11 cellular contexts compared by ENCODE assay signal in the genomic region with DNA sequence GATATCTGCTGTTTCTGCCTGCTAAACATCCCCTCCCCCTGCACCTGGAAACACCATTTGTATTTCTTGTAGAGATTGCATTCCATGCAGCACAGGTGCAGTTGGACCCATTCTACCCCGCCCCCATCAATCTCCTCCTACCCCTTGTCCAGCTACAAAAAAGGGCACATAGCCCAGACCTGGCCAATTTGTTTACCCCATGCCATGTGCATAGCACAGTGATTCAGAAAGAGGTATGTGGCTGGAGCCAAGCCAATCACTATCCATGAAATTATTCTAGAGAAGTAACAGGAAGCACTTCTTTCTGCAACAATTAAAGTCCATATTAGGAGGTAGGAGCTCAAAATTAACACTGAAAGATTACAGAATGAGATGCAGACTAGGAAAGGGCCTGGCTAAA. TPM values are rescaled to one million over a fixed set of nuclear protein-coding genes. Genes with fewer than 3 reads are reported as not detected.
DNase-seq lines count a peak whose midpoint lies in the region; ATAC-seq, FAIRE-seq and TF ChIP-seq lines count a peak whose summit lies in the region.
"Had no signal": no experiment of that assay in that cellular context is flagged by ENCODE, and none has a peak within 500 bp of the region (broad histone marks: within the 10 kb centered on the region; RNA-seq: fewer than 3 reads in every experiment).

No MANE protein-coding gene starts in this region.

- H3K27me3 ChIP-seq in SJSA1 (replicated peaks), result no peaks in the 10 kb centered on the region
- H3K27me3 ChIP-seq in thoracic aorta (replicated peaks; ENCODE audit: insufficient read depth), result no peaks in the 10 kb centered on the region

- H3K4me3 Mint-ChIP-seq in activated T-helper 1 cell treated with anti-CD3 and anti-CD28 coated beads, Interleukin-12 subunit alpha, Interleukin-12 subunit beta, Interleukin-2, Interleukin-4 antibody, amounts not matched to agents 30 ng/mL and 10 ng/mL and 1 ng/mL, durations not matched to agents 14 hours and 24 hours and 36 hours, result no peak overlapping the region
- H3K4me3 Mint-ChIP-seq in endothelial cell (ENCODE audit: unreplicated experiment), result no peak overlapping the region
- H3K4me3 Mint-ChIP-seq: memory B cell had no signal

- TF ChIP-seq POLR2A in H54 (IDR thresholded peaks at IDR 0.05; ENCODE audit: low read depth, low read length), result no peak

- H3K27ac ChIP-seq in SJSA1 (no peak overlapping the region), thoracic aorta (peak overlapping the region; percentile 45 to 48)

- H3K4me1 ChIP-seq in SJSA1 (replicated peaks) (peaks cover 18% of the 10 kb centered on the region), thoracic aorta (ENCODE audit: control insufficient read depth in 1 of 2, low read depth in 2 of 2) (peaks cover 2 to 13% of the 10 kb centered on the region in 2 donors)

- H3K4me3 ChIP-seq in SJSA1, result no peak overlapping the region
- no peak overlapping the region for H3K4me3 ChIP-seq in fibroblast of pulmonary artery (replicated peaks; ENCODE audit: low read depth, low read length)
- H3K4me3 ChIP-seq in thoracic aorta, result no peak overlapping the region

- TF ChIP-seq CTCF in fibroblast of pulmonary artery (IDR thresholded peaks at IDR 0.05; ENCODE audit: low read length, missing control alignments) (no peak), thoracic aorta (IDR thresholded peaks at IDR 0.05) (no peak), endothelial cell (IDR thresholded peaks at IDR 0.05; ENCODE audit: unreplicated experiment) (no peak)

- FAIRE-seq in H54 (lab: Jason Lieb, UNC), result peak; percentile 73

- intact Hi-C loops in activated T-helper 1 cell treated with anti-CD3 and anti-CD28 coated beads, Interleukin-12 subunit alpha, Interleukin-12 subunit beta, Interleukin-2, Interleukin-4 antibody, amounts not matched to agents 30 ng/mL and 10 ng/mL and 1 ng/mL, durations not matched to agents 14 hours and 24 hours and 36 hours (cut with micrococcal nuclease), result loop anchor here (2.0 kb wide), 1 partner anchor 270 kb away; no protein-coding TSS in a partner anchor

- H3K27me3 Mint-ChIP-seq in activated T-helper 1 cell treated with anti-CD3 and anti-CD28 coated beads, Interleukin-12 subunit alpha, Interleukin-12 subunit beta, Interleukin-2, Interleukin-4 antibody, amounts not matched to agents 30 ng/mL and 10 ng/mL and 1 ng/mL, durations not matched to agents 14 hours and 24 hours and 36 hours (ENCODE audit: insufficient read depth), result peaks cover 11% of the 10 kb centered on the region
- no peaks in the 10 kb centered on the region for H3K27me3 Mint-ChIP-seq in endothelial cell (ENCODE audit: unreplicated experiment)

- no peaks in the 10 kb centered on the region for H3K36me3 ChIP-seq in SJSA1
- H3K36me3 ChIP-seq in thoracic aorta, result no peaks in the 10 kb centered on the region

- H3K4me1 Mint-ChIP-seq in activated T-helper 1 cell treated with anti-CD3 and anti-CD28 coated beads, Interleukin-12 subunit alpha, Interleukin-12 subunit beta, Interleukin-2, Interleukin-4 antibody, amounts not matched to agents 30 ng/mL and 10 ng/mL and 1 ng/mL, durations not matched to agents 14 hours and 24 hours and 36 hours (ENCODE audit: low read depth), result no peaks in the 10 kb centered on the region
- H3K4me1 Mint-ChIP-seq in endothelial cell (ENCODE audit: unreplicated experiment), result no peaks in the 10 kb centered on the region
- H3K4me1 Mint-ChIP-seq: memory B cell had no signal

- no peaks in the 10 kb centered on the region for H3K9me3 Mint-ChIP-seq in activated T-helper 1 cell treated with anti-CD3 and anti-CD28 coated beads, Interleukin-12 subunit alpha, Interleukin-12 subunit beta, Interleukin-2, Interleukin-4 antibody, amounts not matched to agents 30 ng/mL and 10 ng/mL and 1 ng/mL, durations not matched to agents 14 hours and 24 hours and 36 hours
- H3K9me3 Mint-ChIP-seq in endothelial cell (ENCODE audit: unreplicated experiment), result no peaks in the 10 kb centered on the region
- H3K9me3 Mint-ChIP-seq: memory B cell had no signal

- peak; percentile 19 for ATAC-seq in thoracic aorta (ENCODE audit: insufficient number of reproducible peaks, low FRiP score, low read depth)

- DNase-seq in H54 (ENCODE audit: insufficient read length, low spot score) (peak; percentile 12), SJSA1 (ENCODE audit: low read depth in 1 of 2, low spot score in 2 of 2) (peak; percentile 51 to 61), fibroblast of pulmonary artery (ENCODE audit: low read depth) (peak; percentile 88), thoracic aorta (ENCODE audit: low spot score) (no peak), 8988T (no peak), NCI-H146 (lab: John Stamatoyannopoulos, UW) (no peak), endothelial cell (ENCODE audit: low spot score) (no peak)
- no peak for DNase-seq in activated T-helper 1 cell treated with anti-CD3 and anti-CD28 coated beads, Interleukin-12 subunit alpha, Interleukin-12 subunit beta, Interleukin-2, Interleukin-4 antibody, amounts not matched to agents 30 ng/mL and 10 ng/mL and 1 ng/mL, durations not matched to agents 14 hours and 24 hours and 36 hours (ENCODE audit: low spot score)
- DNase-seq: NCI-H2171 treated with DMSO at 0.1 percent for 48 hours; stimulated activated CD4-positive, alpha-beta T cell treated with anti-CD3 and anti-CD28 coated beads, Interleukin-4, amount 100 ng/mL, for 24 hours had no signal

- H3K9me3 ChIP-seq in SJSA1 (replicated peaks) (no peaks in the 10 kb centered on the region), thoracic aorta (no peaks in the 10 kb centered on the region)

- H3K27ac Mint-ChIP-seq in activated T-helper 1 cell treated with anti-CD3 and anti-CD28 coated beads, Interleukin-12 subunit alpha, Interleukin-12 subunit beta, Interleukin-2, Interleukin-4 antibody, amounts not matched to agents 30 ng/mL and 10 ng/mL and 1 ng/mL, durations not matched to agents 14 hours and 24 hours and 36 hours, result no peak overlapping the region
- no peak overlapping the region for H3K27ac Mint-ChIP-seq in endothelial cell (ENCODE audit: unreplicated experiment)
- H3K27ac Mint-ChIP-seq: memory B cell had no signal

- H3K36me3 Mint-ChIP-seq in activated T-helper 1 cell treated with anti-CD3 and anti-CD28 coated beads, Interleukin-12 subunit alpha, Interleukin-12 subunit beta, Interleukin-2, Interleukin-4 antibody, amounts not matched to agents 30 ng/mL and 10 ng/mL and 1 ng/mL, durations not matched to agents 14 hours and 24 hours and 36 hours (ENCODE audit: low read depth), result no peaks in the 10 kb centered on the region
- no peaks in the 10 kb centered on the region for H3K36me3 Mint-ChIP-seq in endothelial cell (ENCODE audit: low read depth, unreplicated experiment)
- H3K36me3 Mint-ChIP-seq: memory B cell had no signal

RNA-seq across cellular contexts. Expression of a gene that starts 20.2 kb away (rescaled TPM):
- 31.4 and 41.3 TPM in 2 replicates for total RNA-seq in SJSA1 (2014; rRNA removed; shearing (Covaris generic))
- total RNA-seq in thoracic aorta (10 to 100 TPM; 23.2 to 30.2 TPM), endothelial cell (ENCODE audit: unreplicated experiment) (26.2 TPM)
- 21.6 and 22.7 TPM in 2 replicates for total RNA-seq in activated T-helper 1 cell treated with anti-CD3 and anti-CD28 coated beads, Interleukin-12 subunit alpha, Interleukin-12 subunit beta, Interleukin-2, Interleukin-4 antibody, amounts not matched to agents 30 ng/mL and 10 ng/mL and 1 ng/mL, durations not matched to agents 14 hours and 24 hours and 36 hours

Comparison
In these comparisons a context has a peak if more than half of its experiments do, and no peak if none do; other contexts are left out.
1. DNase-seq: peak in H54 (single experiment), SJSA1 (2 of 2) and fibroblast of pulmonary artery (single experiment); none in thoracic aorta (single experiment), activated T-helper 1 cell treated with anti-CD3 and anti-CD28 coated beads, Interleukin-12 subunit alpha, Interleukin-12 subunit beta, Interleukin-2, Interleukin-4 antibody, amounts not matched to agents 30 ng/mL and 10 ng/mL and 1 ng/mL, durations not matched to agents 14 hours and 24 hours and 36 hours (single experiment), 8988T (single experiment), NCI-H146 (single experiment) and endothelial cell (single experiment).